Comparison of ENCODE assay signal across 1 cellular context in genomic region chr6:123529843-123530242, GRCh38.
TF ChIP-seq lines count a peak whose summit lies in the region.

No MANE protein-coding gene starts in this region.

TF ChIP-seq in GM23338, 12 proteins besides CTCF, POLR2A, EP300 and RAD21 (continued from another document):
- TF ChIP-seq REST (IDR thresholded peaks at IDR 0.05; ENCODE audit: unreplicated experiment): no peak
- no peak for TF ChIP-seq EZH2phosphoT487 (IDR thresholded peaks at IDR 0.05; ENCODE audit: unreplicated experiment)
- TF ChIP-seq ZNF331 (CRISPR knock-in tag; IDR thresholded peaks at IDR 0.05; ENCODE audit: low read depth): no peak
- TF ChIP-seq ZNF462 (CRISPR knock-in tag; IDR thresholded peaks at IDR 0.05): no peak
